In genomic region chr4:44354172-44354571, GRCh38 we compare ENCODE assay signal across 33 cellular contexts.
A peak's percentile ranks its signal among the peaks of the same experiment; 100 is the strongest.
DNase-seq lines count a peak whose midpoint lies in the region; ATAC-seq and TF ChIP-seq lines count a peak whose summit lies in the region.
"Had no signal": no experiment of that assay in that cellular context is flagged by ENCODE, and none has a peak within 500 bp of the region (broad histone marks: within the 10 kb centered on the region; RNA-seq: fewer than 3 reads in every experiment).

No MANE protein-coding gene starts in this region.

- no peaks in the 10 kb centered on the region for H3F3A ChIP-seq in PC-3 (ENCODE audit: low read length, unreplicated experiment)
- H3F3A ChIP-seq in neural progenitor cell (ENCODE audit: low read depth): no peaks in the 10 kb centered on the region

- no TSS peak for BruUV-seq in PC-3 (replicated peaks; lab: Mats Ljungman, UMichigan)

- H3K14ac ChIP-seq in H9 (ENCODE audit: insufficient read depth, low read length): no peak overlapping the region

- no peak overlapping the region for H2AFZ ChIP-seq in H9 (ENCODE audit: low read length)
- no peak overlapping the region for H2AFZ ChIP-seq in PC-3 (ENCODE audit: low read length)
- no peak overlapping the region for H2AFZ ChIP-seq in neural progenitor cell (replicated peaks)

- no peak overlapping the region for H3T11ph ChIP-seq in H9 (ENCODE audit: low read length)

- H3K27me3 ChIP-seq in H9 (ENCODE audit: insufficient read depth, low read length): no peaks in the 10 kb centered on the region
- no peaks in the 10 kb centered on the region for H3K27me3 ChIP-seq in psoas muscle (ENCODE audit: insufficient read depth in 3 of 3, low read length in 2 of 3)
- H3K27me3 ChIP-seq in PC-3 (ENCODE audit: low read length): no peaks in the 10 kb centered on the region
- H3K27me3 ChIP-seq in neural progenitor cell: no peaks in the 10 kb centered on the region
- H3K27me3 ChIP-seq: BE2C; BLaER1; BLaER1 treated with 17β-estradiol and CSF1 and Interleukin-3, amounts not matched to agents 10 nM and 100 nM had no signal

- no peak overlapping the region for H4K8ac ChIP-seq in H9 (replicated peaks; ENCODE audit: insufficient read length, low read depth, low read length)

- H3K79me2 ChIP-seq in H9 (ENCODE audit: insufficient read depth, low read length) (no peaks in the 10 kb centered on the region), PC-3 (ENCODE audit: low read length) (no peaks in the 10 kb centered on the region), neural progenitor cell (ENCODE audit: low read depth) (no peaks in the 10 kb centered on the region)

- no peaks in the 10 kb centered on the region for H3K9me3 ChIP-seq in H9 (ENCODE audit: control insufficient read depth, low read depth, low read length)
- no peaks in the 10 kb centered on the region for H3K9me3 ChIP-seq in psoas muscle
- no peaks in the 10 kb centered on the region for H3K9me3 ChIP-seq in PC-3 (ENCODE audit: low read length)
- no peaks in the 10 kb centered on the region for H3K9me3 ChIP-seq in neural progenitor cell (ENCODE audit: low read depth)
- H3K9me3 ChIP-seq: A549; BE2C; BLaER1; BLaER1 treated with 17β-estradiol and CSF1 and Interleukin-3, amounts not matched to agents 10 nM and 100 nM; Caco-2 had no signal

- H3K4me1 Mint-ChIP-seq in H9: no peaks in the 10 kb centered on the region; a peak in 1 of 4 replicates
- 0 out of 2 replicates have a peak, but pooled peaks cover 3% of the 10 kb centered on the region for H3K4me1 Mint-ChIP-seq in WTC11
- H3K4me1 Mint-ChIP-seq in neural progenitor cell: no peaks in the 10 kb centered on the region
- H3K4me1 Mint-ChIP-seq: B cell; CD14-positive monocyte; CD4-positive, alpha-beta memory T cell; CD4-positive, CD25-positive, alpha-beta regulatory T cell; CD8-positive, alpha-beta memory T cell had no signal

- no peak overlapping the region for H2AK5ac ChIP-seq in H9 (ENCODE audit: insufficient read length, low read length)

- no peaks in the 10 kb centered on the region for H3K9me2 ChIP-seq in PC-3 (replicated peaks; ENCODE audit: low read length)

- H2BK20ac ChIP-seq in H9 (ENCODE audit: low read depth, low read length, poor library complexity, severe bottlenecking): no peak overlapping the region

- no peak overlapping the region for H2BK5ac ChIP-seq in H9 (ENCODE audit: insufficient read length, low read length)

- H3K27me3 Mint-ChIP-seq in H9 (ENCODE audit: low read depth): no peaks in the 10 kb centered on the region
- no peaks in the 10 kb centered on the region for H3K27me3 Mint-ChIP-seq in WTC11 (ENCODE audit: low read depth)
- no peaks in the 10 kb centered on the region for H3K27me3 Mint-ChIP-seq in neural progenitor cell (ENCODE audit: insufficient read depth, low read depth)
- H3K27me3 Mint-ChIP-seq: B cell; CD4-positive, alpha-beta memory T cell; CD4-positive, alpha-beta T cell; CD4-positive, CD25-positive, alpha-beta regulatory T cell; CD8-positive, alpha-beta memory T cell had no signal

- H3K18ac ChIP-seq in H9 (ENCODE audit: insufficient read length, low read depth, low read length): no peak overlapping the region

- H3K4me2 ChIP-seq in H9 (ENCODE audit: insufficient read depth, insufficient read length, low read length) (no peak overlapping the region), PC-3 (ENCODE audit: low read length) (no peak overlapping the region), neural progenitor cell (no peak overlapping the region)
- H3K4me2 ChIP-seq: A549; BLaER1; BLaER1 treated with 17β-estradiol and CSF1 and Interleukin-3, amounts not matched to agents 10 nM and 100 nM had no signal

- no peak overlapping the region for H3K23ac ChIP-seq in H9 (ENCODE audit: insufficient read length, low read depth, low read length)

- no CpG with 5 or more reads among the region's 3 CpGs for WGBS in H9 (ENCODE audit: extremely low coverage, insufficient read length, low lambda C conversion rate)
- 47 to 86% (median 62%) methylated on average over 3 of the region's 3 CpGs for WGBS in psoas muscle, 3 donors

- DNase-seq in H9 (no peak), WTC11 (ENCODE audit: low spot score) (no peak), psoas muscle (no peak), PC-3 (no peak), neural progenitor cell (ENCODE audit: low spot score) (no peak), DMS53 treated with DMSO at 0.1 percent for 48 hours (lab: John Stamatoyannopoulos, UW; ENCODE audit: unreplicated experiment) (no peak)
- DNase-seq: 8988T; ACHN; AML-193; BE2C; C1 segment of cervical spinal cord; Caco-2; Calu3; CD4-positive, alpha-beta memory T cell; CD4-positive, alpha-beta T cell; CD4-positive, CD25-positive, alpha-beta regulatory T cell; CD8-positive, alpha-beta memory T cell; CD8-positive, alpha-beta T cell; COR-L47; DMS 273 treated with DMSO at 0.1 percent for 48 hours; DMS153; DMS53; DMS79; DMS79 treated with DMSO at 0.1 percent for 48 hours; DND-41; EL had no signal

- POLR2A ChIA-PET in WTC11 (lab: Charles Lee) (no interaction called here), PC-3 (lab: Charles Lee; ENCODE audit: unreplicated experiment) (no interaction called here)

- no peak overlapping the region for H3K56ac ChIP-seq in H9 (ENCODE audit: insufficient read length, low read depth, low read length)

- no peak overlapping the region for H3K27ac ChIP-seq in H9 (ENCODE audit: insufficient read length, low read depth, low read length)
- no peak overlapping the region for H3K27ac ChIP-seq in psoas muscle
- no peak overlapping the region for H3K27ac ChIP-seq in PC-3 (ENCODE audit: low read length)
- H3K27ac ChIP-seq in neural progenitor cell: no peak overlapping the region
- H3K27ac ChIP-seq: 22Rv1; A549; BLaER1; BLaER1 treated with 17β-estradiol and CSF1 and Interleukin-3, amounts not matched to agents 10 nM and 100 nM; C4-2B had no signal

- no peaks in the 10 kb centered on the region for H4K20me1 ChIP-seq in H9 (ENCODE audit: control insufficient read depth, insufficient read depth, insufficient read length)
- H4K20me1 ChIP-seq in PC-3 (ENCODE audit: low read length): no peaks in the 10 kb centered on the region
- no peaks in the 10 kb centered on the region for H4K20me1 ChIP-seq in neural progenitor cell (ENCODE audit: low read depth)
- H4K20me1 ChIP-seq: BLaER1; BLaER1 treated with 17β-estradiol and CSF1 and Interleukin-3, amounts not matched to agents 10 nM and 100 nM had no signal

- intact Hi-C loops in psoas muscle (cut with DNase I) (no loop called here), PC-3 (cut with micrococcal nuclease) (no loop called here)

- no peak overlapping the region for H2BK120ac ChIP-seq in H9 (ENCODE audit: low read depth, low read length, poor library complexity, severe bottlenecking)

- no peak overlapping the region for H2BK15ac ChIP-seq in H9 (ENCODE audit: low read depth, low read length)

- TF ChIP-seq CTCF in H9 (conservative IDR thresholded peaks at IDR 0.05) (no peak), WTC11 (IDR thresholded peaks at IDR 0.05) (no peak), psoas muscle (IDR thresholded peaks at IDR 0.05) (no peak), PC-3 (conservative IDR thresholded peaks at IDR 0.05; ENCODE audit: low read depth, low read length) (no peak), neural progenitor cell (IDR thresholded peaks at IDR 0.05) (no peak)

- H3K79me1 ChIP-seq in H9 (ENCODE audit: insufficient read depth, low read depth, low read length, poor library complexity, severe bottlenecking): no peaks in the 10 kb centered on the region

- ATAC-seq in WTC11 (no peak), psoas muscle (peak in 3 of 4 donors; percentile 53 to 77 (median 70)), PC-3 (no peak)
- ATAC-seq: A549; CD8-positive, alpha-beta T cell had no signal

- H3K9ac ChIP-seq in H9 (ENCODE audit: extremely low read depth, insufficient read length, low read length): no peak overlapping the region
- H3K9ac ChIP-seq in PC-3 (ENCODE audit: low read length): no peak overlapping the region
- H3K9ac ChIP-seq in neural progenitor cell: no peak overlapping the region
- H3K9ac ChIP-seq: BLaER1; BLaER1 treated with 17β-estradiol and CSF1 and Interleukin-3, amounts not matched to agents 10 nM and 100 nM had no signal

- no peaks in the 10 kb centered on the region for H3K4me1 ChIP-seq in H9 (ENCODE audit: insufficient read depth, low read length)
- H3K4me1 ChIP-seq in psoas muscle: peaks cover 4% of the 10 kb centered on the region
- no peaks in the 10 kb centered on the region for H3K4me1 ChIP-seq in PC-3 (ENCODE audit: insufficient read depth, low read length)
- no peaks in the 10 kb centered on the region for H3K4me1 ChIP-seq in neural progenitor cell
- H3K4me1 ChIP-seq: A549; BE2C; BLaER1; BLaER1 treated with 17β-estradiol and CSF1 and Interleukin-3, amounts not matched to agents 10 nM and 100 nM; Caco-2 had no signal

- H3K36me3 ChIP-seq in psoas muscle (ENCODE audit: insufficient read depth in 1 of 2, low read depth in 1 of 2) (no peaks in the 10 kb centered on the region), PC-3 (ENCODE audit: low read depth, low read length) (no peaks in the 10 kb centered on the region), neural progenitor cell (no peaks in the 10 kb centered on the region)
- H3K36me3 ChIP-seq: BE2C; BLaER1; BLaER1 treated with 17β-estradiol and CSF1 and Interleukin-3, amounts not matched to agents 10 nM and 100 nM had no signal

- H3K4me3 ChIP-seq in psoas muscle: no peak overlapping the region
- H3K4me3 ChIP-seq in PC-3 (ENCODE audit: low read length): no peak overlapping the region
- no peak overlapping the region for H3K4me3 ChIP-seq in neural progenitor cell
- H3K4me3 ChIP-seq: A549; BLaER1; BLaER1 treated with 17β-estradiol and CSF1 and Interleukin-3, amounts not matched to agents 10 nM and 100 nM had no signal

- H3K9me3 Mint-ChIP-seq in H9: 0 out of 5 replicates have a peak, but pooled peaks cover 0 to 3% of the 10 kb centered on the region in 2 experiments
- H3K9me3 Mint-ChIP-seq in WTC11: peaks cover 5% of the 10 kb centered on the region; the same call in 1 of the 2 replicates
- H3K9me3 Mint-ChIP-seq in neural progenitor cell: no peaks in the 10 kb centered on the region

- CTCF ChIA-PET in WTC11 (lab: Charles Lee): no interaction called here
- CTCF ChIA-PET in PC-3 (lab: Charles Lee): no interaction called here

- peak overlapping the region; percentile 5 to 34 (median 32); a peak in 3 of 7 replicates for H3K27ac Mint-ChIP-seq in H9
- H3K27ac Mint-ChIP-seq in WTC11: peak overlapping the region; percentile 80
- H3K27ac Mint-ChIP-seq in neural progenitor cell: no peak overlapping the region
- H3K27ac Mint-ChIP-seq: B cell; CD14-positive monocyte; CD4-positive, alpha-beta memory T cell; CD4-positive, alpha-beta T cell; CD4-positive, CD25-positive, alpha-beta regulatory T cell; CD8-positive, alpha-beta memory T cell; CD8-positive, alpha-beta T cell had no signal

- H3K4me3 Mint-ChIP-seq in H9 (no peak overlapping the region), WTC11 (no peak overlapping the region), neural progenitor cell (no peak overlapping the region)
- H3K4me3 Mint-ChIP-seq: B cell; CD14-positive monocyte; CD4-positive, alpha-beta memory T cell; CD4-positive, alpha-beta T cell; CD4-positive, CD25-positive, alpha-beta regulatory T cell; CD8-positive, alpha-beta memory T cell; CD8-positive, alpha-beta T cell had no signal

- no peak overlapping the region for H4K91ac ChIP-seq in H9 (ENCODE audit: insufficient read length, low read depth, low read length)

- H3K23me2 ChIP-seq in H9 (ENCODE audit: insufficient read length, low read depth, low read length, poor library complexity, severe bottlenecking): no peaks in the 10 kb centered on the region

- no peak overlapping the region for H2BK12ac ChIP-seq in H9 (ENCODE audit: insufficient read length, low read depth, low read length)

- no peak overlapping the region for H3K4ac ChIP-seq in H9 (ENCODE audit: low read depth, low read length)

- H3K36me3 Mint-ChIP-seq in H9 (ENCODE audit: insufficient read depth in 1 of 3, low read depth in 3 of 3) (peaks cover 0 to 2% (median 0%) of the 10 kb centered on the region in 3 experiments; a peak in 2 of 7 replicates), WTC11 (peaks cover 3% of the 10 kb centered on the region; the same call in 1 of the 2 replicates), neural progenitor cell (no peaks in the 10 kb centered on the region)
- H3K36me3 Mint-ChIP-seq: CD14-positive monocyte; CD4-positive, alpha-beta memory T cell; CD4-positive, CD25-positive, alpha-beta regulatory T cell; CD8-positive, alpha-beta memory T cell; CD8-positive, alpha-beta T cell had no signal

- H4K5ac ChIP-seq in H9 (ENCODE audit: insufficient read length, low read depth, low read length): no peak overlapping the region

Comparison
In these comparisons a context has a peak if more than half of its experiments do, and no peak if none do; other contexts are left out.
1. ATAC-seq: peak in psoas muscle (3 of 4); none in WTC11 (single experiment) and PC-3 (single experiment).